ENCODE assay signal across 12 cellular contexts in genomic region chr7:30430777-30431176, GRCh38. TPM values are rescaled to one million over a fixed set of nuclear protein-coding genes. Genes with fewer than 3 reads are reported as not detected.
DNase-seq lines count a peak whose midpoint lies in the region; ATAC-seq and TF ChIP-seq lines count a peak whose summit lies in the region.
"Had no signal": no experiment of that assay in that cellular context is flagged by ENCODE, and none has a peak within 500 bp of the region (broad histone marks: within the 10 kb centered on the region; RNA-seq: fewer than 3 reads in every experiment).

No MANE protein-coding gene starts in this region.

- H3F3A ChIP-seq in PC-9 (ENCODE audit: insufficient read depth, low read depth), result no peaks in the 10 kb centered on the region

- H2BK5ac ChIP-seq in trophoblast cell (ENCODE audit: low read depth, low read length, poor library complexity), result no peak overlapping the region

- H4K8ac ChIP-seq in trophoblast cell (ENCODE audit: low read depth, low read length), result no peak overlapping the region

- H3K36me3 ChIP-seq in cardiac muscle cell (peaks cover 18% of the 10 kb centered on the region), OCI-LY7 (ENCODE audit: insufficient read depth, low read length) (peaks cover 15% of the 10 kb centered on the region; the same call in 1 of the 2 replicates), left lung (peaks cover 0 to 69% of the 10 kb centered on the region in 2 donors), H7 (replicated peaks; ENCODE audit: control insufficient read depth, insufficient read depth, low read length) (no peaks in the 10 kb centered on the region; the same call in 1 of the 2 replicates), trophoblast cell (ENCODE audit: control insufficient read depth in 1 of 2, insufficient read depth in 2 of 2, low read length in 2 of 2) (peaks cover 13 to 19% of the 10 kb centered on the region in 2 experiments), PC-9 (ENCODE audit: low read depth) (peaks cover 12% of the 10 kb centered on the region)

- H3K9me3 ChIP-seq in cardiac muscle cell (ENCODE audit: low read depth), result no peaks in the 10 kb centered on the region
- H3K9me3 ChIP-seq in OCI-LY7 (ENCODE audit: low read length), result peaks cover 11% of the 10 kb centered on the region; the same call in 1 of the 2 replicates
- H3K9me3 ChIP-seq in left lung, result no peaks in the 10 kb centered on the region
- no peaks in the 10 kb centered on the region for H3K9me3 ChIP-seq in trophoblast cell (ENCODE audit: insufficient read depth, low read depth, low read length)
- no peaks in the 10 kb centered on the region for H3K9me3 ChIP-seq in PC-9 (ENCODE audit: insufficient read depth, low read depth)
- H3K9me3 ChIP-seq: body of pancreas had no signal

- H4K12ac ChIP-seq in trophoblast cell (ENCODE audit: low read depth, low read length), result no peak overlapping the region

- no peak overlapping the region for H3K4ac ChIP-seq in trophoblast cell (ENCODE audit: low read depth, low read length)

- no peak for ATAC-seq in Right ventricle myocardium superior (ENCODE audit: poor library complexity)
- peak; percentile 6 for ATAC-seq in left lung
- ATAC-seq in HG02798 (IDR thresholded peaks at IDR 0.05; ENCODE audit: poor library complexity, unreplicated experiment), result no peak
- ATAC-seq: body of pancreas had no signal

- H3K27me3 ChIP-seq in cardiac muscle cell (no peaks in the 10 kb centered on the region), left lung (no peaks in the 10 kb centered on the region), H7 (ENCODE audit: control insufficient read depth, insufficient read depth, low read length) (no peaks in the 10 kb centered on the region), trophoblast cell (ENCODE audit: insufficient read depth, low read length) (no peaks in the 10 kb centered on the region), PC-9 (ENCODE audit: insufficient read depth, low read depth) (no peaks in the 10 kb centered on the region)
- H3K27me3 ChIP-seq: body of pancreas had no signal

- H2AFZ ChIP-seq in OCI-LY7 (ENCODE audit: low read length) (no peak overlapping the region), trophoblast cell (ENCODE audit: insufficient read depth, low read length, poor library complexity) (no peak overlapping the region), PC-9 (no peak overlapping the region)

- no peak overlapping the region for H2BK120ac ChIP-seq in trophoblast cell (ENCODE audit: insufficient read depth, low read length, poor library complexity)

- H4K91ac ChIP-seq in trophoblast cell (ENCODE audit: low read depth, low read length), result no peak overlapping the region

- H3K9me2 ChIP-seq in OCI-LY7 (ENCODE audit: insufficient read depth, low read length) (no peaks in the 10 kb centered on the region), PC-9 (ENCODE audit: insufficient read depth) (no peaks in the 10 kb centered on the region)

- TF ChIP-seq CTCF in cardiac muscle cell (IDR thresholded peaks at IDR 0.05; ENCODE audit: low read depth, low read length), result no peak
- no peak for TF ChIP-seq CTCF in OCI-LY7 (conservative IDR thresholded peaks at IDR 0.05; ENCODE audit: low read length)
- TF ChIP-seq CTCF in left lung (IDR thresholded peaks at IDR 0.05), result no peak
- TF ChIP-seq CTCF in PC-9 (conservative IDR thresholded peaks at IDR 0.05), result no peak

- H3K79me2 ChIP-seq in OCI-LY7 (ENCODE audit: insufficient read depth, low read depth, low read length), result no peaks in the 10 kb centered on the region
- H3K79me2 ChIP-seq in trophoblast cell (ENCODE audit: control insufficient read depth, insufficient read depth, low read length, poor library complexity), result no peaks in the 10 kb centered on the region
- no peaks in the 10 kb centered on the region for H3K79me2 ChIP-seq in PC-9 (ENCODE audit: low read depth)

- H3K14ac ChIP-seq in trophoblast cell (ENCODE audit: low read length), result no peak overlapping the region

- peak overlapping the region; percentile 54 for H3K4me2 ChIP-seq in OCI-LY7 (ENCODE audit: low read length)
- H3K4me2 ChIP-seq in trophoblast cell (ENCODE audit: low read length), result no peak overlapping the region
- no peak overlapping the region for H3K4me2 ChIP-seq in PC-9

- peak in 1 of 2 donors; percentile 26 for DNase-seq in cardiac muscle cell (ENCODE audit: low read depth in 1 of 2, low spot score in 1 of 2)
- DNase-seq in Right ventricle myocardium superior, result no peak
- DNase-seq in OCI-LY7 (ENCODE audit: low spot score), result peak; percentile 51
- no peak for DNase-seq in left lung
- DNase-seq in H7, result no peak
- no peak for DNase-seq in trophoblast cell
- no peak for DNase-seq in PC-9
- DNase-seq: activated T-cell treated with anti-CD3 and anti-CD28 coated beads, Interleukin-2, amount 50 U/mL, for 1 hour; stimulated activated CD8-positive, alpha-beta memory T cell treated with anti-CD3 and anti-CD28 coated beads, Interleukin-4, amount 100 ng/mL, for 48 hours; T1000 had no signal

- H2AK5ac ChIP-seq in trophoblast cell (ENCODE audit: low read length), result no peak overlapping the region

- CTCF ChIA-PET in OCI-LY7 (lab: Charles Lee; ENCODE audit: unreplicated experiment) (no interaction called here), PC-9 (lab: Charles Lee) (no interaction called here)

- H3K79me1 ChIP-seq in trophoblast cell (ENCODE audit: low read length), result no peaks in the 10 kb centered on the region

- H3K27ac ChIP-seq in cardiac muscle cell (peak overlapping the region; percentile 69), OCI-LY7 (ENCODE audit: low read depth, low read length, poor library complexity, severe bottlenecking) (no peak overlapping the region), left lung (peak overlapping the region in 1 of 2 donors; percentile 74), trophoblast cell (ENCODE audit: low read depth, low read length) (no peak overlapping the region), PC-9 (no peak overlapping the region)

- WGBS in trophoblast cell (ENCODE audit: extremely low coverage, insufficient coverage, insufficient read length), result no CpG with 5 or more reads among the region's 1 CpG

- H3K18ac ChIP-seq in trophoblast cell (ENCODE audit: low read length), result no peak overlapping the region

- H3K9ac ChIP-seq in trophoblast cell (ENCODE audit: low read length), result no peak overlapping the region

- H2BK12ac ChIP-seq in trophoblast cell (ENCODE audit: low read length), result no peak overlapping the region

- intact Hi-C loops in Right ventricle myocardium superior (cut with DNase I) (no loop called here), OCI-LY7 (cut with micrococcal nuclease; ENCODE audit: unreplicated experiment) (no loop called here), left lung (cut with DNase I) (no loop called here), PC-9 (cut with micrococcal nuclease; ENCODE audit: unreplicated experiment) (no loop called here)

- no peaks in the 10 kb centered on the region for H4K20me1 ChIP-seq in OCI-LY7 (ENCODE audit: insufficient read depth, low read length)
- no peaks in the 10 kb centered on the region for H4K20me1 ChIP-seq in PC-9 (ENCODE audit: insufficient read depth)

- peaks cover 36% of the 10 kb centered on the region for H3K4me1 ChIP-seq in cardiac muscle cell (ENCODE audit: low read depth)
- H3K4me1 ChIP-seq in OCI-LY7 (ENCODE audit: insufficient read depth, low read length, poor library complexity, severe bottlenecking), result peaks cover 58% of the 10 kb centered on the region
- peaks cover 34 to 91% of the 10 kb centered on the region in 2 donors for H3K4me1 ChIP-seq in left lung
- peaks cover 3 to 4% of the 10 kb centered on the region in 2 experiments for H3K4me1 ChIP-seq in trophoblast cell (ENCODE audit: control insufficient read depth in 1 of 2, insufficient read depth in 2 of 2, low read length in 2 of 2)
- 0 out of 2 replicates have a peak, but pooled peaks cover 4% of the 10 kb centered on the region for H3K4me1 ChIP-seq in PC-9 (replicated peaks; ENCODE audit: insufficient read depth)

- H3K4me3 ChIP-seq in cardiac muscle cell (no peak overlapping the region), OCI-LY7 (ENCODE audit: low read depth, low read length, poor library complexity, severe bottlenecking) (no peak overlapping the region), left lung (no peak overlapping the region), H7 (ENCODE audit: insufficient read depth, low read depth, low read length) (no peak overlapping the region), trophoblast cell (ENCODE audit: low read depth, low read length) (no peak overlapping the region), PC-9 (no peak overlapping the region)
- H3K4me3 ChIP-seq: body of pancreas had no signal

- no TSS peak for BruUV-seq in OCI-LY7 (replicated peaks; lab: Mats Ljungman, UMichigan)
- BruUV-seq in PC-9 (replicated peaks; lab: Mats Ljungman, UMichigan), result no TSS peak

- no peak overlapping the region for H3K23ac ChIP-seq in trophoblast cell (ENCODE audit: low read length)

- POLR2A ChIA-PET in OCI-LY7 (lab: Charles Lee), result interaction anchor here (1.5 kb wide), 1 partner anchor 20 kb away, joined by 8 read pairs; no protein-coding TSS in a partner anchor
- POLR2A ChIA-PET in PC-9 (lab: Charles Lee; ENCODE audit: unreplicated experiment), result no interaction called here

RNA-seq across cellular contexts. Expression of gene NOD1, which starts 47.8 kb away (rescaled TPM):
- total RNA-seq in cardiac muscle cell, result 38.6 and 79.6 TPM in 2 replicates
- 20.3 and 42.5 TPM in 2 replicates for polyA plus RNA-seq in cardiac muscle cell
- 7.6 TPM for total RNA-seq in Right ventricle myocardium superior
- 8.4 and 9.5 TPM in 2 replicates for total RNA-seq in OCI-LY7 (2014; rRNA removed; shearing (Covaris generic))
- 10.3 and 11.9 TPM in 2 replicates for total RNA-seq in OCI-LY7 (2022)
- 10 to 100 TPM; 18.4 to 22.6 TPM for total RNA-seq in left lung
- 11.9 and 13.5 TPM in 2 replicates for total RNA-seq in H7 (2014; rRNA removed; shearing (Covaris generic))
- polyA plus RNA-seq in trophoblast cell (2013), result 8.0 and 8.5 TPM in 2 replicates
- total RNA-seq in PC-9 (2021), result 16.5 and 20.5 TPM in 2 replicates
